Comparison of ENCODE assay signal across 11 cellular contexts in genomic region chr16:1532081-1532760, GRCh38. TPM values are rescaled to one million over a fixed set of nuclear protein-coding genes. Genes with fewer than 3 reads are reported as not detected.
A peak's percentile ranks its signal among the peaks of the same experiment; 100 is the strongest.
DNase-seq lines count a peak whose midpoint lies in the region; ATAC-seq, FAIRE-seq and TF ChIP-seq lines count a peak whose summit lies in the region.
"Had no signal": no experiment of that assay in that cellular context is flagged by ENCODE, and none has a peak within 500 bp of the region (broad histone marks: within the 10 kb centered on the region; RNA-seq: fewer than 3 reads in every experiment).

No MANE protein-coding gene starts in this region.

- TF ChIP-seq POLR2A in adrenal gland (IDR thresholded peaks at IDR 0.05), result no peak
- no peak for TF ChIP-seq POLR2A in spleen (IDR thresholded peaks at IDR 0.05)

- dilution Hi-C loops in keratinocyte (cut with MboI; ENCODE audit: extremely low pct_ligation_motif_present, low sequenced_read_pairs), result no loop called here

- peak overlapping the region; percentile 56 for H3K4me2 ChIP-seq in keratinocyte (ENCODE audit: control insufficient read depth, extremely low read depth, insufficient read depth, low read depth, low read length)

- intact Hi-C loops in adrenal gland (cut with DNase I), result no loop called here
- intact Hi-C loops in spleen (cut with DNase I; ENCODE audit: low total_unique reads), result no loop called here

- H3K4me1 ChIP-seq in adrenal gland (replicated peaks in 1 of 2) (peaks cover 13 to 43% of the 10 kb centered on the region in 2 donors), keratinocyte (ENCODE audit: control insufficient read depth, extremely low read depth, insufficient read depth, low read length) (peaks cover 49% of the 10 kb centered on the region), spleen (peaks cover 27 to 93% (median 72%) of the 10 kb centered on the region in 6 donors)

- no peaks in the 10 kb centered on the region for H4K20me1 ChIP-seq in keratinocyte (ENCODE audit: control insufficient read depth, extremely low read depth, insufficient read depth, low read length)

- H2AFZ ChIP-seq in keratinocyte (ENCODE audit: control insufficient read depth, low read length), result peak overlapping the region; percentile 79

- TF ChIP-seq CTCF in GM20000 (IDR thresholded peaks at IDR 0.05; ENCODE audit: extremely low read depth, missing control alignments) (no peak), adrenal gland (IDR thresholded peaks at IDR 0.05) (no peak), keratinocyte (optimal IDR thresholded peaks at IDR 0.05 in 1 of 3, IDR thresholded peaks at IDR 0.05 in 1 of 3, conservative IDR thresholded peaks at IDR 0.05 in 1 of 3; ENCODE audit: extremely low read depth in 1 of 3, insufficient read depth in 2 of 3, low read length in 3 of 3) (no peak), spleen (IDR thresholded peaks at IDR 0.05 in 8 of 11, conservative IDR thresholded peaks at IDR 0.05 in 3 of 11) (no peak)

- no peaks in the 10 kb centered on the region for H3K9me1 ChIP-seq in keratinocyte (ENCODE audit: control insufficient read depth, extremely low read depth, insufficient read depth, low read length)

- H3K27me3 ChIP-seq in adrenal gland (no peaks in the 10 kb centered on the region), keratinocyte (ENCODE audit: control insufficient read depth, extremely low read depth, insufficient read depth, low read length) (peaks cover 6% of the 10 kb centered on the region), spleen (replicated peaks in 1 of 7) (peaks cover 0 to 22% (median 5%) of the 10 kb centered on the region in 7 donors)

- FAIRE-seq in keratinocyte (lab: Jason Lieb, UNC), result peak; percentile 36

- WGBS in adrenal gland, 4 donors, result 49 to 70% (median 63%) methylated on average over 19 to 28 of the region's 28 CpGs
- 47 to 79% (median 61%) methylated on average over 23 to 28 of the region's 28 CpGs for WGBS in spleen, 5 donors

- H3K9me3 ChIP-seq in adrenal gland (replicated peaks in 1 of 3) (no peaks in the 10 kb centered on the region), keratinocyte (ENCODE audit: control insufficient read depth, low read depth, low read length) (no peaks in the 10 kb centered on the region), spleen (no peaks in the 10 kb centered on the region)

- no peak overlapping the region for H3K9ac ChIP-seq in keratinocyte (ENCODE audit: control insufficient read depth, extremely low read depth, insufficient read depth, low read length)

- H3K36me3 ChIP-seq in adrenal gland (replicated peaks in 1 of 2), result peaks cover 0 to 6% of the 10 kb centered on the region in 2 donors
- H3K36me3 ChIP-seq in keratinocyte (ENCODE audit: control insufficient read depth in 2 of 2, extremely low read depth in 1 of 2, insufficient read depth in 2 of 2, low read length in 2 of 2), result peaks cover 0 to 7% of the 10 kb centered on the region in 2 experiments
- H3K36me3 ChIP-seq in spleen, result peaks cover 0 to 19% (median 10%) of the 10 kb centered on the region in 6 donors

- peak; percentile 38 for DNase-seq in GM20000 (ENCODE audit: low spot score)
- peak in 4 of 7 donors; percentile 63 to 92 (median 65) for DNase-seq in adrenal gland
- no peak for DNase-seq in keratinocyte (ENCODE audit: low read depth, low spot score)
- no peak for DNase-seq in spleen
- no peak for DNase-seq in GM19238 (ENCODE audit: insufficient read length, low spot score)
- no peak for DNase-seq in OCI-M1 (lab: John Stamatoyannopoulos, UW)
- no peak for DNase-seq in SW 1271 (lab: John Stamatoyannopoulos, UW)
- DNase-seq: amniotic stem cell, NCI-H774, T1000 had no signal

- H3K4me3 ChIP-seq in adrenal gland, result peak overlapping the region in 1 of 4 donors; percentile 56
- peak overlapping the region in 1 of 3 experiments; percentile 26 for H3K4me3 ChIP-seq in keratinocyte (ENCODE audit: control insufficient read depth in 2 of 3, extremely low read depth in 1 of 3, insufficient read depth in 2 of 3, low read depth in 1 of 3, low read length in 3 of 3)
- peak overlapping the region in 1 of 8 donors; percentile 83 for H3K4me3 ChIP-seq in spleen

- H3K79me2 ChIP-seq in keratinocyte (ENCODE audit: control insufficient read depth, insufficient read depth, low read length), result no peaks in the 10 kb centered on the region

- H3K27ac ChIP-seq in adrenal gland (peak overlapping the region; percentile 39 to 97 (median 79)), keratinocyte (ENCODE audit: control insufficient read depth, insufficient read depth, low read length) (peak overlapping the region; percentile 8), spleen (peak overlapping the region; percentile 63 to 95 (median 90))

- no peak for ATAC-seq in HG02588 (IDR thresholded peaks at IDR 0.05; ENCODE audit: unreplicated experiment)

RNA-seq across cellular contexts. Expression of gene TMEM204, which starts 1.2 kb away (rescaled TPM):
- 10 to 100 TPM; 20.1 to 77.2 (median 31.3) TPM for total RNA-seq in adrenal gland
- 10 to 100 TPM in 2 of 3 donors, 1 to 10 TPM in 1; 7.4 to 30.7 (median 26.6) TPM for polyA plus RNA-seq in adrenal gland
- polyA plus RNA-seq in keratinocyte, result 0.86 to 1.3 TPM (median 1.0 TPM) in 3 replicates
- not detected for polyA plus RNA-seq in keratinocyte (2011; ENCODE audit: low read depth)
- polyA plus RNA-seq in keratinocyte (2011; cell fraction: cytosol; rRNA removed), result 0.69 and 1.2 TPM in 2 replicates
- 0.60 and 0.80 TPM in 2 replicates for polyA plus RNA-seq in keratinocyte (2011; cell fraction: nucleus; rRNA removed)
- polyA plus RNA-seq in keratinocyte (2012; ENCODE audit: low replicate concordance), result 0.08 and 1.6 TPM in 2 replicates
- polyA minus RNA-seq in keratinocyte, result 1.1 to 1.7 TPM in 2 of 3 replicates, not detected in the other
- 0.96 TPM for polyA minus RNA-seq in keratinocyte (2011; cell fraction: cytosol; rRNA and poly(A)+ RNA removed)
- polyA minus RNA-seq in keratinocyte (2011; cell fraction: nucleus; rRNA and poly(A)+ RNA removed), result 0.39 and 0.53 TPM in 2 replicates
- total RNA-seq in spleen, result 10 to 100 TPM; 12.6 to 47.1 (median 26.9) TPM
- 10 to 100 TPM; 10.1 to 21.0 (median 13.6) TPM for polyA plus RNA-seq in spleen

RNA-seq across cellular contexts. Expression of gene TELO2, which starts 39.1 kb away (rescaled TPM):
- total RNA-seq in adrenal gland (10 to 100 TPM; 17.0 to 53.7 (median 23.7) TPM), spleen (10 to 100 TPM; 28.5 to 64.2 (median 44.0) TPM)
- polyA plus RNA-seq in adrenal gland (100 to 1,000 TPM in 1 of 3 donors, 10 to 100 TPM in 1, 1 to 10 TPM in 1; 1.3 to 173 (median 96.0) TPM), keratinocyte (7.9 to 11.3 TPM (median 11.3 TPM) in 3 replicates), spleen (100 to 1,000 TPM in 1 of 3 donors, 10 to 100 TPM in 2; 60.3 to 110 (median 83.5) TPM)
- 4.3 TPM for polyA plus RNA-seq in keratinocyte (2011; ENCODE audit: low read depth)
- 2.7 and 7.5 TPM in 2 replicates for polyA plus RNA-seq in keratinocyte (2011; cell fraction: cytosol; rRNA removed)
- polyA plus RNA-seq in keratinocyte (2011; cell fraction: nucleus; rRNA removed), result 36.3 and 41.6 TPM in 2 replicates
- polyA plus RNA-seq in keratinocyte (2012; ENCODE audit: low replicate concordance), result 9.1 and 18.3 TPM in 2 replicates
- 4.9 to 14.3 TPM (median 5.1 TPM) in 3 replicates for polyA minus RNA-seq in keratinocyte
- polyA minus RNA-seq in keratinocyte (2011; cell fraction: cytosol; rRNA and poly(A)+ RNA removed), result 15.3 TPM
- 17.3 and 18.2 TPM in 2 replicates for polyA minus RNA-seq in keratinocyte (2011; cell fraction: nucleus; rRNA and poly(A)+ RNA removed)

RNA-seq across cellular contexts. Expression of gene PTX4, which starts 43.5 kb away (rescaled TPM):
- total RNA-seq in adrenal gland (1 to 10 TPM in 2 of 8 donors, under 1 TPM in 4, not detected in 2; 0.39 to 1.4 (median 0.61) TPM), spleen (under 1 TPM in 5 of 7 donors, not detected in 2; 0.23 to 0.85 (median 0.60) TPM)
- polyA plus RNA-seq in adrenal gland (under 1 TPM in 2 of 3 donors, not detected in 1; 0.16 to 0.17 TPM), keratinocyte (not detected in 3 replicates), spleen (under 1 TPM in 2 of 3 donors, not detected in 1; 0.03 to 0.19 TPM)
- polyA plus RNA-seq in keratinocyte (2011; ENCODE audit: low read depth), result not detected
- not detected in 2 replicates for polyA plus RNA-seq in keratinocyte (2011; cell fraction: cytosol; rRNA removed)
- not detected in 2 replicates for polyA plus RNA-seq in keratinocyte (2011; cell fraction: nucleus; rRNA removed)
- polyA plus RNA-seq in keratinocyte (2012; ENCODE audit: low replicate concordance), result not detected in 2 replicates
- not detected in 3 replicates for polyA minus RNA-seq in keratinocyte
- polyA minus RNA-seq in keratinocyte (2011; cell fraction: cytosol; rRNA and poly(A)+ RNA removed), result not detected
- not detected in 2 replicates for polyA minus RNA-seq in keratinocyte (2011; cell fraction: nucleus; rRNA and poly(A)+ RNA removed)

RNA-seq across cellular contexts. Expression of gene CLCN7, which starts 57.4 kb away (rescaled TPM):
- total RNA-seq in adrenal gland (100 to 1,000 TPM in 5 of 8 donors, 10 to 100 TPM in 3; 83.8 to 243 (median 142) TPM), spleen (100 to 1,000 TPM in 6 of 7 donors, 10 to 100 TPM in 1; 76.5 to 146 (median 127) TPM)
- polyA plus RNA-seq in adrenal gland (100 to 1,000 TPM in 2 of 3 donors, 10 to 100 TPM in 1; 25.3 to 369 (median 133) TPM), keratinocyte (13.3 to 26.3 TPM (median 23.3 TPM) in 3 replicates), spleen (100 to 1,000 TPM in 1 of 3 donors, 10 to 100 TPM in 2; 43.2 to 117 (median 59.6) TPM)
- polyA plus RNA-seq in keratinocyte (2011; ENCODE audit: low read depth), result 18.1 TPM
- polyA plus RNA-seq in keratinocyte (2011; cell fraction: cytosol; rRNA removed), result 8.3 and 16.4 TPM in 2 replicates
- polyA plus RNA-seq in keratinocyte (2011; cell fraction: nucleus; rRNA removed), result 97.3 and 129 TPM in 2 replicates
- polyA plus RNA-seq in keratinocyte (2012; ENCODE audit: low replicate concordance), result 41.2 and 53.1 TPM in 2 replicates
- 35.4 to 43.0 TPM (median 38.5 TPM) in 3 replicates for polyA minus RNA-seq in keratinocyte
- 25.1 TPM for polyA minus RNA-seq in keratinocyte (2011; cell fraction: cytosol; rRNA and poly(A)+ RNA removed)
- 114 and 126 TPM in 2 replicates for polyA minus RNA-seq in keratinocyte (2011; cell fraction: nucleus; rRNA and poly(A)+ RNA removed)

Comparison
In these comparisons a context has a peak if more than half of its experiments do, and no peak if none do; other contexts are left out.
1. DNase-seq: peak in GM20000 (single experiment) and adrenal gland (4 of 7); none in keratinocyte (single experiment), spleen (single experiment), GM19238 (single experiment), OCI-M1 (single experiment) and SW 1271 (0 of 2).
2. H3K27ac ChIP-seq: peak in every context shown above with its lines; median percentile 90 in spleen; 79 in adrenal gland; 8 in keratinocyte.